ENCODE assay signal across 16 cellular contexts in the genomic region with DNA sequence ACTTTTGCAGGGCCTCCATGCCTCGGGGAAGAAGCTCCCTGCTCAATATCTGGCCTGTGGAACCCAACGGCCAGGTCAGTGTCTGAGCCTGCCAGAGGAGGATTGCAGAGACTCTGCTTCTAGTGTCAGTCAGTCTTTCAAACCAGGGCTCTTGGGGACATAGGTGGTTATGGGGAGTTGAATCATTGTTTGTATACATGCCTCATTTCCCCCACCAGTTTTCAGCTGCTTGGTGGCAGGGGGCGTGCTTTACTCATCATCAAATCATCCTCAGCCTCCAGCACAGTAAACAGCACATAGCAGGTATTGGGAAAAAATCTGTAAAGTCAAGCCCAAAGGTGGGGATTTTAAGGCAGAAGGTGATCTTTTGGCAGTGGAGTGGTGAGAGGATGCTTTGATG. TPM values are rescaled to one million over a fixed set of nuclear protein-coding genes. Genes with fewer than 3 reads are reported as not detected.
DNase-seq lines count a peak whose midpoint lies in the region; ATAC-seq, FAIRE-seq and TF ChIP-seq lines count a peak whose summit lies in the region.
"Had no signal": no experiment of that assay in that cellular context is flagged by ENCODE, and none has a peak within 500 bp of the region (broad histone marks: within the 10 kb centered on the region; RNA-seq: fewer than 3 reads in every experiment).

No MANE protein-coding gene starts in this region.

- POLR2A ChIA-PET in activated CD4-positive, alpha-beta T cell treated with anti-CD3 and anti-CD28 coated beads for 36 hours (lab: Charles Lee) = no interaction called here
- POLR2A ChIA-PET in activated CD4-positive, alpha-beta T cell treated with anti-CD3 and anti-CD28 coated beads, Interleukin-2, amount 10 ng/mL, durations not matched to agents 7 days and 5 days (lab: Charles Lee) = no interaction called here
- POLR2A ChIA-PET in K562 (lab: Yijun Ruan, JAX) = interaction anchor here (1.1 to 1.9 kb wide), 3 partner anchors 9 to 19 kb away, joined by 3 to 9 read pairs (median 7); no protein-coding TSS in a partner anchor

- H3K4me3 ChIP-seq in Karpas-422 (ENCODE audit: low read length) = no peak overlapping the region
- H3K4me3 ChIP-seq in K562 = no peak overlapping the region
- no peak overlapping the region for H3K4me3 ChIP-seq in sigmoid colon

- peaks cover 9% of the 10 kb centered on the region for H3K4me1 ChIP-seq in Karpas-422 (ENCODE audit: low read length)
- peaks cover 7 to 18% of the 10 kb centered on the region in 2 experiments for H3K4me1 ChIP-seq in K562 (replicated peaks in 1 of 2; ENCODE audit: control insufficient read depth in 2 of 2, insufficient read depth in 2 of 2, low read length in 2 of 2)
- peaks cover 0 to 8% (median 0%) of the 10 kb centered on the region in 4 donors for H3K4me1 ChIP-seq in sigmoid colon

- DNase-seq in activated CD4-positive, alpha-beta T cell treated with anti-CD3 and anti-CD28 coated beads for 36 hours = no peak
- DNase-seq in activated CD4-positive, alpha-beta T cell treated with anti-CD3 and anti-CD28 coated beads, Interleukin-2, amount 10 ng/mL, durations not matched to agents 7 days and 5 days = no peak
- DNase-seq in Karpas-422 (peak; percentile 27), K562 (ENCODE audit: extremely low read depth in 1 of 4, low spot score in 3 of 4) (no peak), renal cortical epithelial cell (ENCODE audit: low read depth) (peak; percentile 18), NCI-H2081 (lab: John Stamatoyannopoulos, UW) (no peak), sigmoid colon (no peak), NCI-H510A (lab: John Stamatoyannopoulos, UW) (no peak)
- DNase-seq: CD8-positive, alpha-beta T cell; COR-L47; DMS153; HCEC 1CT; HFFc6; IMR-90 had no signal

- H3K79me2 ChIP-seq in Karpas-422 (ENCODE audit: low read length) = no peaks in the 10 kb centered on the region
- H3K79me2 ChIP-seq in K562 (ENCODE audit: control insufficient read depth, insufficient read depth, low read length) = no peaks in the 10 kb centered on the region

- BruUV-seq in K562 (replicated peaks; lab: Mats Ljungman, UMichigan) = no TSS peak

- intact Hi-C loops in activated CD4-positive, alpha-beta T cell treated with anti-CD3 and anti-CD28 coated beads for 36 hours (cut with DNase I, micrococcal nuclease) = no loop called here
- intact Hi-C loops in K562 (cut with micrococcal nuclease) (no loop called here), sigmoid colon (cut with DNase I) (no loop called here)

- 58% methylated on average over 3 of the region's 3 CpGs for WGBS in K562 (ENCODE audit: insufficient coverage, low coverage, missing lambda C conversion rate)
- WGBS in sigmoid colon, 2 donors = 87 to 90% methylated on average over 3 of the region's 3 CpGs

- no peak for FAIRE-seq in K562 (lab: Jason Lieb, UNC)

- CTCF ChIA-PET in activated CD4-positive, alpha-beta T cell treated with anti-CD3 and anti-CD28 coated beads for 36 hours (lab: Charles Lee) = no interaction called here
- CTCF ChIA-PET in activated CD4-positive, alpha-beta T cell treated with anti-CD3 and anti-CD28 coated beads, Interleukin-2, amount 10 ng/mL, durations not matched to agents 7 days and 5 days (lab: Charles Lee) = no interaction called here
- CTCF ChIA-PET in K562 (lab: Yijun Ruan, JAX; ENCODE audit: low intra/inter-chr PET ratio) = no interaction called here

- H4K20me1 ChIP-seq in Karpas-422 (ENCODE audit: insufficient read depth, low read depth, low read length) (no peaks in the 10 kb centered on the region), K562 (replicated peaks; ENCODE audit: control insufficient read depth, insufficient read depth, low read length) (no peaks in the 10 kb centered on the region)

- no peak overlapping the region for H3K27ac Mint-ChIP-seq in activated CD4-positive, alpha-beta T cell treated with anti-CD3 and anti-CD28 coated beads for 36 hours
- no peak overlapping the region for H3K27ac Mint-ChIP-seq in activated CD4-positive, alpha-beta T cell treated with anti-CD3 and anti-CD28 coated beads, Interleukin-2, amount 10 ng/mL, durations not matched to agents 7 days and 5 days
- H3K27ac Mint-ChIP-seq: CD14-positive monocyte; CD8-positive, alpha-beta T cell; HFFc6 had no signal

- H3K9me2 ChIP-seq in Karpas-422 (replicated peaks; ENCODE audit: insufficient read depth, low read length) = no peaks in the 10 kb centered on the region

- H3K27ac ChIP-seq in Karpas-422 (ENCODE audit: low read length) (no peak overlapping the region), K562 (ENCODE audit: extremely low read depth, low read depth, low read length) (no peak overlapping the region), sigmoid colon (no peak overlapping the region)
- H3K27ac ChIP-seq: HL-60 had no signal

- H3K27me3 ChIP-seq in Karpas-422 (ENCODE audit: low read length) (no peaks in the 10 kb centered on the region), K562 (ENCODE audit: control insufficient read depth in 2 of 2, insufficient read depth in 2 of 2, low read length in 2 of 2) (no peaks in the 10 kb centered on the region), sigmoid colon (no peaks in the 10 kb centered on the region)

- TF ChIP-seq POLR2A in K562 (conservative IDR thresholded peaks at IDR 0.05) = no peak
- no peak for TF ChIP-seq POLR2A in sigmoid colon (IDR thresholded peaks at IDR 0.05)

- H3K4me3 Mint-ChIP-seq in activated CD4-positive, alpha-beta T cell treated with anti-CD3 and anti-CD28 coated beads for 36 hours = no peak overlapping the region
- H3K4me3 Mint-ChIP-seq in activated CD4-positive, alpha-beta T cell treated with anti-CD3 and anti-CD28 coated beads, Interleukin-2, amount 10 ng/mL, durations not matched to agents 7 days and 5 days = no peak overlapping the region
- H3K4me3 Mint-ChIP-seq: CD14-positive monocyte; CD8-positive, alpha-beta T cell; HFFc6 had no signal

- H3K4me2 ChIP-seq in Karpas-422 (ENCODE audit: low read depth, low read length, poor library complexity, severe bottlenecking) (no peak overlapping the region), K562 (ENCODE audit: insufficient read depth, low read length) (no peak overlapping the region)

- in situ Hi-C loops in K562 (cut with MboI) = no loop called here

- TF ChIP-seq RAD21 in K562 (CRISPR knock-in tag; conservative IDR thresholded peaks at IDR 0.05 in 1 of 2, IDR thresholded peaks at IDR 0.05 in 1 of 2) = peak in 1 of 2 experiments; percentile 34; a peak in 1 of 4 replicates

- H2AFZ ChIP-seq in Karpas-422 (ENCODE audit: low read length) (no peak overlapping the region), K562 (ENCODE audit: low read depth, low read length) (peak overlapping the region; percentile 0; the same call in 1 of the 2 replicates)

- H3K27me3 Mint-ChIP-seq in activated CD4-positive, alpha-beta T cell treated with anti-CD3 and anti-CD28 coated beads for 36 hours = no peaks in the 10 kb centered on the region
- peaks cover 3% of the 10 kb centered on the region for H3K27me3 Mint-ChIP-seq in activated CD4-positive, alpha-beta T cell treated with anti-CD3 and anti-CD28 coated beads, Interleukin-2, amount 10 ng/mL, durations not matched to agents 7 days and 5 days

- H3K36me3 Mint-ChIP-seq in activated CD4-positive, alpha-beta T cell treated with anti-CD3 and anti-CD28 coated beads for 36 hours (ENCODE audit: low read depth) = no peaks in the 10 kb centered on the region
- H3K36me3 Mint-ChIP-seq in activated CD4-positive, alpha-beta T cell treated with anti-CD3 and anti-CD28 coated beads, Interleukin-2, amount 10 ng/mL, durations not matched to agents 7 days and 5 days (ENCODE audit: low read depth) = no peaks in the 10 kb centered on the region
- H3K36me3 Mint-ChIP-seq: CD14-positive monocyte; CD8-positive, alpha-beta T cell had no signal

- TF ChIP-seq EP300 in K562 (IDR thresholded peaks at IDR 0.05; ENCODE audit: low read length) (no peak), sigmoid colon (IDR thresholded peaks at IDR 0.05) (no peak)

- no peaks in the 10 kb centered on the region for H3K9me3 ChIP-seq in Karpas-422 (ENCODE audit: low read length)
- peaks cover 2% of the 10 kb centered on the region; the same call in 1 of the 2 replicates for H3K9me3 ChIP-seq in K562 (replicated peaks; ENCODE audit: control insufficient read depth, insufficient read depth, low read depth, low read length)
- peaks cover 0 to 4% (median under 1%) of the 10 kb centered on the region in 4 donors for H3K9me3 ChIP-seq in sigmoid colon

- H3K9me1 ChIP-seq in K562 (ENCODE audit: control insufficient read depth, insufficient read depth, low read length) = no peaks in the 10 kb centered on the region

- TF ChIP-seq CTCF in K562 (IDR thresholded peaks at IDR 0.05 in 2 of 3, conservative IDR thresholded peaks at IDR 0.05 in 1 of 3; ENCODE audit: insufficient read depth in 2 of 3, low read depth in 1 of 3, low read length in 3 of 3) (0 out of 6 replicates have a peak, but pooled peaks of 1 of the 3 experiments have one; percentile 14), sigmoid colon (IDR thresholded peaks at IDR 0.05) (no peak)

- ATAC-seq in activated CD4-positive, alpha-beta T cell treated with anti-CD3 and anti-CD28 coated beads for 36 hours = peak; percentile 24
- no peak for ATAC-seq in K562
- ATAC-seq: CD8-positive, alpha-beta T cell had no signal

- H3K4me1 Mint-ChIP-seq in activated CD4-positive, alpha-beta T cell treated with anti-CD3 and anti-CD28 coated beads for 36 hours = peaks cover 11% of the 10 kb centered on the region
- H3K4me1 Mint-ChIP-seq in activated CD4-positive, alpha-beta T cell treated with anti-CD3 and anti-CD28 coated beads, Interleukin-2, amount 10 ng/mL, durations not matched to agents 7 days and 5 days = peaks cover 20% of the 10 kb centered on the region

- H3K9me3 Mint-ChIP-seq in activated CD4-positive, alpha-beta T cell treated with anti-CD3 and anti-CD28 coated beads for 36 hours (ENCODE audit: low read depth) = no peaks in the 10 kb centered on the region
- no peaks in the 10 kb centered on the region for H3K9me3 Mint-ChIP-seq in activated CD4-positive, alpha-beta T cell treated with anti-CD3 and anti-CD28 coated beads, Interleukin-2, amount 10 ng/mL, durations not matched to agents 7 days and 5 days
- H3K9me3 Mint-ChIP-seq: CD8-positive, alpha-beta T cell; HFFc6 had no signal

- H3K36me3 ChIP-seq in Karpas-422 (ENCODE audit: insufficient read depth, low read length) (no peaks in the 10 kb centered on the region), K562 (ENCODE audit: control insufficient read depth, insufficient read depth, low read length) (no peaks in the 10 kb centered on the region), sigmoid colon (no peaks in the 10 kb centered on the region)

- H3K9ac ChIP-seq in Karpas-422 (ENCODE audit: low read length) (no peak overlapping the region), K562 (ENCODE audit: insufficient read depth in 1 of 2, low read depth in 2 of 2, low read length in 2 of 2) (no peak overlapping the region)

RNA-seq across cellular contexts. Expression of a gene that starts 17.4 kb away (rescaled TPM):
- 10 to 100 TPM; 14.5 to 14.9 TPM for total RNA-seq in activated CD4-positive, alpha-beta T cell treated with anti-CD3 and anti-CD28 coated beads for 36 hours
- total RNA-seq in activated CD4-positive, alpha-beta T cell treated with anti-CD3 and anti-CD28 coated beads, Interleukin-2, amount 10 ng/mL, durations not matched to agents 7 days and 5 days = 1 to 10 TPM; 5.0 to 5.5 TPM
- total RNA-seq in Karpas-422 (2014; rRNA removed; shearing (Covaris generic); ENCODE audit: low replicate concordance) = 8.2 and 11.2 TPM in 2 replicates
- total RNA-seq in K562 (2011; cell fraction: chromatin; rRNA removed; ENCODE audit: low replicate concordance) = 18.2 and 25.0 TPM in 2 replicates
- 12.5 and 13.6 TPM in 2 replicates for total RNA-seq in K562 (2011; cell fraction: nucleolus; rRNA removed)
- 18.5 and 25.7 TPM in 2 replicates for total RNA-seq in K562 (2011; cell fraction: nucleoplasm; rRNA removed)
- total RNA-seq in K562 (2014; rRNA removed) (66.2 TPM in 2 replicates), K562 (2014; rRNA removed; fragmentation: Illumina TruSeq; extraction: Trizol) (43.3 and 43.5 TPM in 2 replicates), K562 (2015; rRNA removed; fragmentation: Illumina TruSeq; extraction: Trizol) (25.1 and 29.3 TPM in 2 replicates), K562 (2021) (56.5 and 56.9 TPM in 2 replicates), renal cortical epithelial cell (2.4 and 3.2 TPM in 2 replicates), sigmoid colon (1 to 10 TPM; 2.5 to 9.9 (median 8.1) TPM)
- polyA plus RNA-seq in K562 (2011; rRNA removed) (25.6 and 45.4 TPM in 2 replicates), K562 (2014; fragmentation: Illumina TruSeq; extraction: Trizol) (41.0 and 42.1 TPM in 2 replicates), K562 (2014; fragmentation: Nextera tagmentation; extraction: Ambion mirVana) (10 to 100 TPM in 1 of 2 experiments, 1 to 10 TPM in 1; 8.7 to 13.3 TPM), K562 (2014; rRNA removed) (54.5 and 56.0 TPM in 2 replicates), sigmoid colon (1 to 10 TPM; 2.3 to 5.8 (median 3.6) TPM)
- 26.9 and 37.2 TPM in 2 replicates for polyA plus RNA-seq in K562 (2011; cell fraction: cytosol; rRNA removed)
- polyA plus RNA-seq in K562 (2011; cell fraction: nucleus; rRNA removed) = 11.3 and 14.9 TPM in 2 replicates
- polyA plus RNA-seq in K562 (2012) = 41.1 and 110 TPM in 2 replicates
- 21.1 and 30.9 TPM in 2 replicates for polyA minus RNA-seq in K562 (2011; rRNA and poly(A)+ RNA removed)
- polyA minus RNA-seq in K562 (2011; cell fraction: cytosol; rRNA and poly(A)+ RNA removed) = 6.7 and 15.0 TPM in 2 replicates
- 8.4 and 9.6 TPM in 2 replicates for polyA minus RNA-seq in K562 (2011; cell fraction: nucleus; rRNA and poly(A)+ RNA removed)

Comparison
In these comparisons a context has a peak if more than half of its experiments do, and no peak if none do; other contexts are left out.
1. DNase-seq: peak in Karpas-422 (single experiment) and renal cortical epithelial cell (single experiment); none in activated CD4-positive, alpha-beta T cell treated with anti-CD3 and anti-CD28 coated beads for 36 hours (single experiment), activated CD4-positive, alpha-beta T cell treated with anti-CD3 and anti-CD28 coated beads, Interleukin-2, amount 10 ng/mL, durations not matched to agents 7 days and 5 days (single experiment), K562 (0 of 4), NCI-H2081 (0 of 2), sigmoid colon (single experiment) and NCI-H510A (single experiment).